In the genomic region with DNA sequence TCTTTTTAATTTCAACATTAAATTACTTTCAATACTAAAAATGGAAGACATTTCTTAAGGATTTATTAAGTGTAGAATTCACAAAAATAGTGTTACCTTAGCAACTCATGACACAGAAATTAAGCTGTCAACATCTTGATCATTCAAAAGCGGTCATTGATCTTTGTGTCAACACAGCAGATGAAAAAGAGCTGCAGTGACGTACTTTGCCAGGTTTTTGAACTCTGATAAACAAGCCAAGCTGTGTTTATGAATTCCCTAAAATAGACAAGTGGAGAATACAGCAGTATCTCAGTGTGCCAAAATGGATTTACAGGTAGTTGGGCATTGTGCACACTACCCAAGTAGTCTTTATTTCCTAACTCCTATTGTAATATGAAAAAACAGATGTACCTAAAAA, we compare ENCODE assay signal across 19 cellular contexts.
DNase-seq lines count a peak whose midpoint lies in the region; ATAC-seq, FAIRE-seq and TF ChIP-seq lines count a peak whose summit lies in the region.
"Had no signal": no experiment of that assay in that cellular context is flagged by ENCODE, and none has a peak within 500 bp of the region (broad histone marks: within the 10 kb centered on the region; RNA-seq: fewer than 3 reads in every experiment).

No MANE protein-coding gene starts in this region.

- no peaks in the 10 kb centered on the region for H3K79me1 ChIP-seq in neuronal stem cell (ENCODE audit: low read depth, low read length)

- H3K4ac ChIP-seq in neuronal stem cell (ENCODE audit: low read length) = no peak overlapping the region

- no peak overlapping the region for H3K4me2 ChIP-seq in HepG2 (ENCODE audit: low read depth, low read length)
- no peak overlapping the region for H3K4me2 ChIP-seq in neuronal stem cell (ENCODE audit: insufficient read depth, low read length, poor library complexity, severe bottlenecking)

- H3K4me1 Mint-ChIP-seq in naive thymus-derived CD4-positive, alpha-beta T cell = peaks cover 0 to 2% (median 0%) of the 10 kb centered on the region in 7 donors
- H3K4me1 Mint-ChIP-seq: CD14-positive monocyte; CD8-positive, alpha-beta memory T cell had no signal

- H3K36me3 Mint-ChIP-seq in naive thymus-derived CD4-positive, alpha-beta T cell = no peaks in the 10 kb centered on the region
- H3K36me3 Mint-ChIP-seq: CD14-positive monocyte; CD8-positive, alpha-beta memory T cell had no signal

- H3K9me3 ChIP-seq in liver (ENCODE audit: control insufficient read depth in 4 of 4, low read length in 3 of 4) = no peaks in the 10 kb centered on the region
- peaks cover 74% of the 10 kb centered on the region for H3K9me3 ChIP-seq in HepG2 (ENCODE audit: low read length)
- no peaks in the 10 kb centered on the region for H3K9me3 ChIP-seq in naive thymus-derived CD4-positive, alpha-beta T cell (ENCODE audit: control insufficient read depth in 2 of 3, low read length in 3 of 3)
- no peaks in the 10 kb centered on the region for H3K9me3 ChIP-seq in neuronal stem cell (replicated peaks in 1 of 2; ENCODE audit: control insufficient read depth in 2 of 2, insufficient read depth in 1 of 2, low read depth in 1 of 2, low read length in 2 of 2)

- H3K4me3 ChIP-seq in liver (ENCODE audit: low read depth in 1 of 3, low read length in 3 of 3) (no peak overlapping the region), HepG2 (replicated peaks in 1 of 3; ENCODE audit: insufficient read depth in 1 of 3, low read depth in 2 of 3, low read length in 3 of 3) (no peak overlapping the region), neuronal stem cell (ENCODE audit: low read length in 2 of 2) (no peak overlapping the region)
- H3K4me3 ChIP-seq in naive thymus-derived CD4-positive, alpha-beta T cell (ENCODE audit: low read length) = no peak overlapping the region
- H3K4me3 ChIP-seq: GM23248 had no signal

- FAIRE-seq in HepG2 (lab: Jason Lieb, UNC) = no peak
- FAIRE-seq: G401.6, GM12891, H54 had no signal

- CTCF ChIA-PET in HepG2 (lab: Yijun Ruan, JAX; ENCODE audit: low intra/inter-chr PET ratio, low total read pairs) = no interaction called here
- CTCF ChIA-PET in naive thymus-derived CD4-positive, alpha-beta T cell (lab: Charles Lee) = no interaction called here

- no peaks in the 10 kb centered on the region for H4K20me1 ChIP-seq in HepG2 (ENCODE audit: insufficient read depth, low read length)

- H3K27me3 ChIP-seq in liver (ENCODE audit: control insufficient read depth in 4 of 4, insufficient read depth in 4 of 4, low read length in 3 of 4) = no peaks in the 10 kb centered on the region
- no peaks in the 10 kb centered on the region for H3K27me3 ChIP-seq in HepG2 (ENCODE audit: control insufficient read depth in 1 of 2, insufficient read depth in 2 of 2, low read length in 2 of 2)
- no peaks in the 10 kb centered on the region for H3K27me3 ChIP-seq in naive thymus-derived CD4-positive, alpha-beta T cell (ENCODE audit: control insufficient read depth in 2 of 2, insufficient read depth in 2 of 2, low read length in 2 of 2)
- H3K27me3 ChIP-seq in neuronal stem cell (ENCODE audit: control insufficient read depth in 3 of 3, insufficient read depth in 3 of 3, low read depth in 1 of 3, low read length in 3 of 3) = no peaks in the 10 kb centered on the region

- no peak for ATAC-seq in HepG2
- no peak for ATAC-seq in naive thymus-derived CD4-positive, alpha-beta T cell
- ATAC-seq: HCT116 had no signal

- TF ChIP-seq EP300 in HepG2 (IDR thresholded peaks at IDR 0.05; ENCODE audit: low read depth in 2 of 2, low read length in 2 of 2) = no peak
- no peak for TF ChIP-seq EP300 in HepG2 (CRISPR knock-in tag; IDR thresholded peaks at IDR 0.05; ENCODE audit: borderline replicate concordance)

- no peak overlapping the region for H2BK5ac ChIP-seq in neuronal stem cell (ENCODE audit: low read length)

- H3K4me1 ChIP-seq in liver (ENCODE audit: control insufficient read depth in 4 of 4, insufficient read depth in 4 of 4, low read length in 3 of 4) (no peaks in the 10 kb centered on the region), HepG2 (ENCODE audit: insufficient read depth, low read length) (no peaks in the 10 kb centered on the region), neuronal stem cell (ENCODE audit: control insufficient read depth in 2 of 2, insufficient read depth in 1 of 2, low read depth in 1 of 2, low read length in 2 of 2) (no peaks in the 10 kb centered on the region)
- H3K4me1 ChIP-seq in naive thymus-derived CD4-positive, alpha-beta T cell (ENCODE audit: control insufficient read depth in 2 of 2, insufficient read depth in 2 of 2, low read length in 2 of 2) = no peaks in the 10 kb centered on the region

- TF ChIP-seq RAD21 in liver (IDR thresholded peaks at IDR 0.05) (no peak), HepG2 (CRISPR knock-in tag; IDR thresholded peaks at IDR 0.05) (no peak)

- H3K27me3 Mint-ChIP-seq in naive thymus-derived CD4-positive, alpha-beta T cell = no peaks in the 10 kb centered on the region
- H3K27me3 Mint-ChIP-seq: CD8-positive, alpha-beta memory T cell had no signal

- H3K14ac ChIP-seq in neuronal stem cell (ENCODE audit: low read length) = no peak overlapping the region

- no TSS peak for BruUV-seq in HepG2 (replicated peaks; lab: Mats Ljungman, UMichigan)

- H2AFZ ChIP-seq in HepG2 (ENCODE audit: low read length) (no peak overlapping the region), neuronal stem cell (ENCODE audit: low read length) (no peak overlapping the region)
- H2AFZ ChIP-seq: GM23248 had no signal

- no peak overlapping the region for H3K27ac ChIP-seq in liver (ENCODE audit: low read depth in 1 of 2, low read length in 2 of 2)
- H3K27ac ChIP-seq in HepG2 (ENCODE audit: extremely low read length, insufficient read depth, low read length) = no peak overlapping the region
- no peak overlapping the region for H3K27ac ChIP-seq in naive thymus-derived CD4-positive, alpha-beta T cell (ENCODE audit: low read depth, low read length)
- H3K27ac ChIP-seq in neuronal stem cell (replicated peaks; ENCODE audit: low read length) = no peak overlapping the region
- H3K27ac ChIP-seq: 22Rv1, GM23248 had no signal

- DNase-seq in NCI-H146 (lab: John Stamatoyannopoulos, UW) (peak; percentile 7), NCI-H146 treated with DMSO at 0.1 percent for 48 hours (lab: John Stamatoyannopoulos, UW; ENCODE audit: unreplicated experiment) (no peak), HepG2 (ENCODE audit: low spot score) (no peak), left kidney (ENCODE audit: low read depth, low spot score) (peak; percentile 2), neuronal stem cell (ENCODE audit: low spot score) (no peak)
- DNase-seq in naive thymus-derived CD4-positive, alpha-beta T cell = no peak
- DNase-seq: CD8-positive, alpha-beta memory T cell; DMS 273 treated with DMSO at 0.1 percent for 48 hours; DMS79 treated with DMSO at 0.1 percent for 48 hours; EL; GM23248; IMR-90 had no signal

- H2BK120ac ChIP-seq in neuronal stem cell (ENCODE audit: low read depth, low read length) = no peak overlapping the region

- H2AK5ac ChIP-seq in neuronal stem cell (ENCODE audit: low read depth, low read length) = no peak overlapping the region

- in situ Hi-C loops in HepG2 (cut with HindIII; ENCODE audit: extremely low pct_ligation_motif_present, low pct_unique_long_range_greater_than_20kb) = no loop called here

- TF ChIP-seq CTCF in liver (IDR thresholded peaks at IDR 0.05; ENCODE audit: low read depth, low read length, missing input control) (no peak), HepG2 (CRISPR knock-in tag; IDR thresholded peaks at IDR 0.05) (no peak)

- H2BK15ac ChIP-seq in neuronal stem cell (ENCODE audit: low read length) = no peak overlapping the region

- no peak overlapping the region for H4K91ac ChIP-seq in neuronal stem cell (ENCODE audit: low read depth, low read length, poor library complexity)

- no peak overlapping the region for H3K23ac ChIP-seq in neuronal stem cell (ENCODE audit: low read depth, low read length, poor library complexity)

- no peak for TF ChIP-seq POLR2A in HepG2 (IDR thresholded peaks at IDR 0.05; ENCODE audit: insufficient read depth in 1 of 2, low read depth in 2 of 2, low read length in 2 of 2)

- intact Hi-C loops in HepG2 (cut with micrococcal nuclease; ENCODE audit: unreplicated experiment) = no loop called here
- intact Hi-C loops in naive thymus-derived CD4-positive, alpha-beta T cell (cut with micrococcal nuclease) = no loop called here

- H3K79me2 ChIP-seq in HepG2 (ENCODE audit: insufficient read depth, low read length) = no peaks in the 10 kb centered on the region

- POLR2A ChIA-PET in HepG2 (lab: Yijun Ruan, JAX) = no interaction called here
- POLR2A ChIA-PET in naive thymus-derived CD4-positive, alpha-beta T cell (lab: Charles Lee) = no interaction called here

- H3K9ac ChIP-seq in liver (ENCODE audit: low read depth in 1 of 2, low read length in 2 of 2) (no peak overlapping the region), HepG2 (ENCODE audit: insufficient read depth, low read depth, low read length) (no peak overlapping the region), neuronal stem cell (ENCODE audit: low read depth, low read length, poor library complexity) (no peak overlapping the region)
- H3K9ac ChIP-seq: GM23248 had no signal

- H3K36me3 ChIP-seq in liver (ENCODE audit: control insufficient read depth in 4 of 4, insufficient read depth in 3 of 4, low read depth in 1 of 4, low read length in 3 of 4) (no peaks in the 10 kb centered on the region), HepG2 (replicated peaks in 1 of 2; ENCODE audit: control insufficient read depth in 1 of 2, insufficient read depth in 2 of 2, low read length in 2 of 2) (no peaks in the 10 kb centered on the region), neuronal stem cell (replicated peaks in 1 of 2; ENCODE audit: control insufficient read depth in 2 of 2, insufficient read depth in 2 of 2, low read length in 2 of 2) (no peaks in the 10 kb centered on the region)
- no peaks in the 10 kb centered on the region for H3K36me3 ChIP-seq in naive thymus-derived CD4-positive, alpha-beta T cell (ENCODE audit: control insufficient read depth in 2 of 3, insufficient read depth in 3 of 3, low read length in 3 of 3)

- no peak overlapping the region for H2BK12ac ChIP-seq in neuronal stem cell (ENCODE audit: low read length)

- 30% methylated on average over 2 of the region's 2 CpGs for WGBS in liver
- 2% methylated on average over 2 of the region's 2 CpGs for WGBS in HepG2 (ENCODE audit: low lambda C conversion rate)
- no CpG with 5 or more reads among the region's 2 CpGs for WGBS in neuronal stem cell (ENCODE audit: extremely low coverage in 2 of 2, insufficient read length in 2 of 2, insufficient replicate concordance in 1 of 2), 2 donors

- H3K27ac Mint-ChIP-seq in naive thymus-derived CD4-positive, alpha-beta T cell = no peak overlapping the region
- H3K27ac Mint-ChIP-seq: CD14-positive monocyte; CD8-positive, alpha-beta memory T cell had no signal

- H4K8ac ChIP-seq in neuronal stem cell (ENCODE audit: low read depth, low read length) = no peak overlapping the region

- H3K18ac ChIP-seq in neuronal stem cell (ENCODE audit: low read length) = no peak overlapping the region

- peaks cover 0 to 22% (median 6%) of the 10 kb centered on the region in 11 donors for H3K9me3 Mint-ChIP-seq in naive thymus-derived CD4-positive, alpha-beta T cell

- H3K4me3 Mint-ChIP-seq in naive thymus-derived CD4-positive, alpha-beta T cell = no peak overlapping the region
- H3K4me3 Mint-ChIP-seq: CD14-positive monocyte; CD8-positive, alpha-beta memory T cell had no signal

TF ChIP-seq in liver, 16 proteins besides CTCF, POLR2A, EP300 and RAD21 (continues in another document):
- peak; percentile 73 for TF ChIP-seq FOXA2 (IDR thresholded peaks at IDR 0.05)

TF ChIP-seq in HepG2, 621 proteins besides CTCF, POLR2A, EP300 and RAD21 (continues in another document):
- TF ChIP-seq ZNF335 (CRISPR knock-in tag; IDR thresholded peaks at IDR 0.05) = no peak

Comparison
In these comparisons a context has a peak if more than half of its experiments do, and no peak if none do; other contexts are left out.
1. DNase-seq: peak in NCI-H146 (single experiment) and left kidney (single experiment); none in NCI-H146 treated with DMSO at 0.1 percent for 48 hours (single experiment), HepG2 (single experiment), naive thymus-derived CD4-positive, alpha-beta T cell (0 of 9) and neuronal stem cell (single experiment).